1 cellular context compared by ENCODE assay signal in genomic region chr18:12657849-12658829, GRCh38.
A peak's percentile ranks its signal among the peaks of the same experiment; 100 is the strongest.
TF ChIP-seq lines count a peak whose summit lies in the region.

Gene SPIRE1, minus strand, starts transcription at chr18:12658107. Its CDS starts 241 bp downstream, at chr18:12657866.

TF ChIP-seq in H1, 55 proteins besides CTCF, POLR2A, EP300 and RAD21 (continued from another document):
- no peak for TF ChIP-seq MAFK (IDR thresholded peaks at IDR 0.05; ENCODE audit: low read depth, low read length)
- TF ChIP-seq CHD7 (IDR thresholded peaks at IDR 0.05; ENCODE audit: insufficient replicate concordance, low read length) = no peak
- TF ChIP-seq GABPA (IDR thresholded peaks at IDR 0.05; ENCODE audit: borderline replicate concordance, insufficient read depth, low read length) = no peak
- no peak for TF ChIP-seq SIRT6 (IDR thresholded peaks at IDR 0.05; ENCODE audit: low read length)
- TF ChIP-seq PHF8 (conservative IDR thresholded peaks at IDR 0.05; ENCODE audit: low read depth, low read length) = no peak; the same call in 1 of the 2 replicates
- no peak for TF ChIP-seq BACH1 (IDR thresholded peaks at IDR 0.05; ENCODE audit: low read length)
- TF ChIP-seq CHD2 (IDR thresholded peaks at IDR 0.05; ENCODE audit: low read length) = no peak
- TF ChIP-seq TBP (IDR thresholded peaks at IDR 0.05; ENCODE audit: low read depth, low read length) = no peak
- no peak for TF ChIP-seq FOSL1 (IDR thresholded peaks at IDR 0.05; ENCODE audit: insufficient read depth, low read depth, low read length)
- TF ChIP-seq YY1 (IDR thresholded peaks at IDR 0.05; ENCODE audit: low read depth, low read length) = peak; percentile 26; the same call in 1 of the 2 replicates
- peak; percentile 88 for TF ChIP-seq KDM4A (IDR thresholded peaks at IDR 0.05; ENCODE audit: low read depth, low read length, severe bottlenecking)
- TF ChIP-seq SRF (IDR thresholded peaks at IDR 0.05; ENCODE audit: low read depth, low read length) = no peak
- no peak for TF ChIP-seq SP1 (IDR thresholded peaks at IDR 0.05; ENCODE audit: low read depth, low read length)
- TF ChIP-seq TAF1 (IDR thresholded peaks at IDR 0.05; ENCODE audit: low read depth, low read length) = no peak
- TF ChIP-seq RBBP5 (IDR thresholded peaks at IDR 0.05; ENCODE audit: borderline replicate concordance, low read depth, low read length) = 0 out of 2 replicates have a peak, but pooled peaks have one; percentile 23
- no peak for TF ChIP-seq USF2 (IDR thresholded peaks at IDR 0.05; ENCODE audit: low read length)
- 0 out of 4 replicates have a peak, but pooled peaks of 1 of the 2 experiments have one; percentile 24 for TF ChIP-seq SIN3A (conservative IDR thresholded peaks at IDR 0.05 in 1 of 2, IDR thresholded peaks at IDR 0.05 in 1 of 2; ENCODE audit: low read depth in 1 of 2, low read length in 2 of 2)
- no peak for TF ChIP-seq HDAC2 (IDR thresholded peaks at IDR 0.05; ENCODE audit: borderline replicate concordance in 1 of 2, low read depth in 2 of 2, low read length in 2 of 2)
- TF ChIP-seq ATF3 (IDR thresholded peaks at IDR 0.05; ENCODE audit: insufficient read depth, low read depth, low read length) = no peak
- TF ChIP-seq RNF2 (IDR thresholded peaks at IDR 0.05; ENCODE audit: borderline replicate concordance, low read depth, low read length, missing control alignments, poor library complexity, severe bottlenecking) = no peak
- no peak for TF ChIP-seq NANOG (IDR thresholded peaks at IDR 0.05; ENCODE audit: insufficient read depth, low read depth, low read length, poor library complexity, severe bottlenecking)
- peak; percentile 48; the same call in 1 of the 2 replicates for TF ChIP-seq CREB1 (IDR thresholded peaks at IDR 0.05)
- TF ChIP-seq CBX5 (IDR thresholded peaks at IDR 0.05; ENCODE audit: low read depth, low read length) = no peak
